In the genomic region with DNA sequence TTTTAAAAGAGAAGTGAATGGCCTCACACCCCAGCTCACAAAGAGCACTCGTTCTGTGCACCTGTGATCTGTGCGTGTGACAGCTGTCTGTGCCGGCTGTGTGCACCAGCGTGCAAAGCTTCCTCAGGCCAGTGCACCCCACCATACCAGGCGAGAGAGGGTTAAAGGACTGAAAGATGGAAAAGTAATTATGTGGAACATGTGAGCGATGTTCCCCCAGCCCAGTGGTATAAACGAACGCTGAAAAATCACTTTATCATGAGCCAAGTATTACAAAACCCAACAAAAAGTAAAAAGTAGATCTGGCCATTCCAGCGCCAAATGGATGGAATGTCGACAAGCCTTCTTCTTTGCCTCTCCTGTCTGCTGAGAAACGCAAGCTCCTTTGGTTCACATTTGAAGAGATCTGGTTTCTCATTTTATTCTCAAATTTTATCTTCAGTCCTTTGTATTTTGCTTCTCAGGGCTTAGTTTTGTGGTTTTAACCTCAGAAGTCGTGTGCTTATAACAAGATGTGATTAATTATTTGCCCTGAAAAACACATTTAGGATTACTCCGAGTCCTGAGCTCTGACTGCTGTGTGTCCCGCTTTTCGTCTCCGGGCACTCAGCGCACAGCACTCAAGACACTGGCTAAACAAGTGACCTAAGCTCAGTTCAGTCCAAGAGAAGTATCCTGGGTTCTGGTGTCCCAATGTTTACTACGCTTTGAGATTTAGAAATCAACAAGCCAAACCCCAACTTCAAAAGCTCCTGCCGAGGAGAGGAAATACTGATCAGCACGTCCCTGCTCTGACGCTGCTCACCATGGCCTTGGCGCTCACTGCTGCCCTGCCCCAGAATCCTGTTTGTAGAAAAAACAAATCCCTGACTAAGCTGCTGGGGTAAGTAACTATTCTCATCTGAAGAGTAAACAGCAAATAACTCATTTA, we compare ENCODE assay signal across 1 cellular context.
A peak's percentile ranks its signal among the peaks of the same experiment; 100 is the strongest.
TF ChIP-seq lines count a peak whose summit lies in the region.

No MANE protein-coding gene starts in this region.

TF ChIP-seq in HepG2, 621 proteins besides CTCF, POLR2A, EP300 and RAD21 (continued from another document and continues in another):
- TF ChIP-seq CEBPG (CRISPR knock-in tag; IDR thresholded peaks at IDR 0.05) (peak; percentile 50), ZBTB21 (CRISPR knock-in tag; IDR thresholded peaks at IDR 0.05) (no peak), KAT8 (CRISPR knock-in tag; IDR thresholded peaks at IDR 0.05) (no peak), PAX8 (CRISPR knock-in tag; IDR thresholded peaks at IDR 0.05; ENCODE audit: borderline replicate concordance) (no peak), GATAD2A (CRISPR knock-in tag; IDR thresholded peaks at IDR 0.05) (peak; percentile 75), PRPF4 (IDR thresholded peaks at IDR 0.05; ENCODE audit: low read depth, low read length, poor library complexity, severe bottlenecking) (no peak), MTF1 (CRISPR knock-in tag; IDR thresholded peaks at IDR 0.05) (no peak), CBX1 (IDR thresholded peaks at IDR 0.05; ENCODE audit: low read depth) (no peak), ZNF264 (CRISPR knock-in tag; IDR thresholded peaks at IDR 0.05) (no peak), ZNF3 (CRISPR knock-in tag; IDR thresholded peaks at IDR 0.05) (no peak), ZNF343 (CRISPR knock-in tag; IDR thresholded peaks at IDR 0.05) (0 out of 2 replicates have a peak, but pooled peaks have one; percentile 17), CBX5 (CRISPR knock-in tag; IDR thresholded peaks at IDR 0.05; ENCODE audit: borderline replicate concordance) (no peak), ZNF570 (CRISPR knock-in tag; IDR thresholded peaks at IDR 0.05; ENCODE audit: borderline replicate concordance) (no peak), ZNF790 (CRISPR knock-in tag; IDR thresholded peaks at IDR 0.05; ENCODE audit: borderline replicate concordance) (no peak), ZNF768 (CRISPR knock-in tag; IDR thresholded peaks at IDR 0.05) (no peak), HNRNPLL (IDR thresholded peaks at IDR 0.05; ENCODE audit: low read depth, low read length, poor library complexity, severe bottlenecking) (no peak), ZNF724P (CRISPR knock-in tag; IDR thresholded peaks at IDR 0.05; ENCODE audit: borderline replicate concordance) (no peak; the same call in 1 of the 2 replicates), RELA (CRISPR knock-in tag; IDR thresholded peaks at IDR 0.05) (no peak), IKZF1 (IDR thresholded peaks at IDR 0.05) (no peak), NAIF1 (CRISPR knock-in tag; IDR thresholded peaks at IDR 0.05; ENCODE audit: borderline replicate concordance) (no peak), XBP1 (CRISPR knock-in tag; IDR thresholded peaks at IDR 0.05) (no peak), FOXM1 (CRISPR knock-in tag; IDR thresholded peaks at IDR 0.05) (no peak), ZNF382 (CRISPR knock-in tag; IDR thresholded peaks at IDR 0.05; ENCODE audit: borderline replicate concordance) (no peak), TOE1 (CRISPR knock-in tag; IDR thresholded peaks at IDR 0.05) (no peak), TSC22D2 (CRISPR knock-in tag; IDR thresholded peaks at IDR 0.05; ENCODE audit: borderline replicate concordance) (no peak), ARID2 (CRISPR knock-in tag; IDR thresholded peaks at IDR 0.05; ENCODE audit: borderline replicate concordance) (no peak), CREB1 (IDR thresholded peaks at IDR 0.05) (no peak), CREB1 (CRISPR knock-in tag; IDR thresholded peaks at IDR 0.05) (no peak), ZNF747 (CRISPR knock-in tag; IDR thresholded peaks at IDR 0.05; ENCODE audit: borderline replicate concordance) (no peak; the same call in 1 of the 2 replicates), MTA1 (CRISPR knock-in tag; IDR thresholded peaks at IDR 0.05; ENCODE audit: borderline replicate concordance) (no peak), SOX6 (IDR thresholded peaks at IDR 0.05) (no peak), SOX6 (CRISPR knock-in tag; IDR thresholded peaks at IDR 0.05) (peak; percentile 75; the same call in 1 of the 2 replicates), SOX13 (IDR thresholded peaks at IDR 0.05) (no peak), SOX13 (CRISPR knock-in tag; conservative IDR thresholded peaks at IDR 0.05 in 1 of 2, IDR thresholded peaks at IDR 0.05 in 1 of 2) (peak in 1 of 2 experiments; percentile 50; a peak in 1 of 4 replicates), MLLT10 (CRISPR knock-in tag; IDR thresholded peaks at IDR 0.05) (no peak), ZNF256 (CRISPR knock-in tag; conservative IDR thresholded peaks at IDR 0.05) (no peak), MYNN (CRISPR knock-in tag; IDR thresholded peaks at IDR 0.05; ENCODE audit: low read depth) (no peak), ZNF451 (CRISPR knock-in tag; IDR thresholded peaks at IDR 0.05) (no peak), ZNF160 (CRISPR knock-in tag; IDR thresholded peaks at IDR 0.05) (no peak), RFXAP (CRISPR knock-in tag; IDR thresholded peaks at IDR 0.05; ENCODE audit: borderline replicate concordance) (0 out of 2 replicates have a peak, but pooled peaks have one; percentile 20), POLR2AphosphoS2 (IDR thresholded peaks at IDR 0.05; ENCODE audit: low read depth, low read length) (no peak), ARNT2 (CRISPR knock-in tag; IDR thresholded peaks at IDR 0.05; ENCODE audit: low read depth) (peak; percentile 41; the same call in 1 of the 2 replicates), ONECUT2 (CRISPR knock-in tag; IDR thresholded peaks at IDR 0.05) (no peak), SIX1 (CRISPR knock-in tag; IDR thresholded peaks at IDR 0.05; ENCODE audit: borderline replicate concordance) (no peak), BHLHE40 (IDR thresholded peaks at IDR 0.05; ENCODE audit: low read length) (no peak), ZNF773 (CRISPR knock-in tag; IDR thresholded peaks at IDR 0.05; ENCODE audit: borderline replicate concordance) (no peak), EZH2 (conservative IDR thresholded peaks at IDR 0.05; ENCODE audit: low read depth, low read length) (no peak)
- TF ChIP-seq, protein P1, sequence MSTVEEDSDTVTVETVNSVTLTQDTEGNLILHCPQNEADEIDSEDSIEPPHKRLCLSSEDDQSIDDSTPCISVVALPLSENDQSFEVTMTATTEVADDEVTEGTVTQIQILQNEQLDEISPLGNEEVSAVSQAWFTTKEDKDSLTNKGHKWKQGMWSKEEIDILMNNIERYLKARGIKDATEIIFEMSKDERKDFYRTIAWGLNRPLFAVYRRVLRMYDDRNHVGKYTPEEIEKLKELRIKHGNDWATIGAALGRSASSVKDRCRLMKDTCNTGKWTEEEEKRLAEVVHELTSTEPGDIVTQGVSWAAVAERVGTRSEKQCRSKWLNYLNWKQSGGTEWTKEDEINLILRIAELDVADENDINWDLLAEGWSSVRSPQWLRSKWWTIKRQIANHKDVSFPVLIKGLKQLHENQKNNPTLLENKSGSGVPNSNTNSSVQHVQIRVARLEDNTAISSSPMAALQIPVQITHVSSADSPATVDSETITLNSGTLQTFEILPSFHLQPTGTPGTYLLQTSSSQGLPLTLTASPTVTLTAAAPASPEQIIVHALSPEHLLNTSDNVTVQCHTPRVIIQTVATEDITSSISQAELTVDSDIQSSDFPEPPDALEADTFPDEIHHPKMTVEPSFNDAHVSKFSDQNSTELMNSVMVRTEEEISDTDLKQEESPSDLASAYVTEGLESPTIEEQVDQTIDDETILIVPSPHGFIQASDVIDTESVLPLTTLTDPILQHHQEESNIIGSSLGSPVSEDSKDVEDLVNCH (CRISPR knock-in tag; IDR thresholded peaks at IDR 0.05) = no peak
- TF ChIP-seq, protein P2, sequence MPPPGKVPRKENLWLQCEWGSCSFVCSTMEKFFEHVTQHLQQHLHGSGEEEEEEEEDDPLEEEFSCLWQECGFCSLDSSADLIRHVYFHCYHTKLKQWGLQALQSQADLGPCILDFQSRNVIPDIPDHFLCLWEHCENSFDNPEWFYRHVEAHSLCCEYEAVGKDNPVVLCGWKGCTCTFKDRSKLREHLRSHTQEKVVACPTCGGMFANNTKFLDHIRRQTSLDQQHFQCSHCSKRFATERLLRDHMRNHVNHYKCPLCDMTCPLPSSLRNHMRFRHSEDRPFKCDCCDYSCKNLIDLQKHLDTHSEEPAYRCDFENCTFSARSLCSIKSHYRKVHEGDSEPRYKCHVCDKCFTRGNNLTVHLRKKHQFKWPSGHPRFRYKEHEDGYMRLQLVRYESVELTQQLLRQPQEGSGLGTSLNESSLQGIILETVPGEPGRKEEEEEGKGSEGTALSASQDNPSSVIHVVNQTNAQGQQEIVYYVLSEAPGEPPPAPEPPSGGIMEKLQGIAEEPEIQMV (CRISPR knock-in tag; IDR thresholded peaks at IDR 0.05; ENCODE audit: low read depth) = 0 out of 2 replicates have a peak, but pooled peaks have one; percentile 35
- TF ChIP-seq, protein P3, sequence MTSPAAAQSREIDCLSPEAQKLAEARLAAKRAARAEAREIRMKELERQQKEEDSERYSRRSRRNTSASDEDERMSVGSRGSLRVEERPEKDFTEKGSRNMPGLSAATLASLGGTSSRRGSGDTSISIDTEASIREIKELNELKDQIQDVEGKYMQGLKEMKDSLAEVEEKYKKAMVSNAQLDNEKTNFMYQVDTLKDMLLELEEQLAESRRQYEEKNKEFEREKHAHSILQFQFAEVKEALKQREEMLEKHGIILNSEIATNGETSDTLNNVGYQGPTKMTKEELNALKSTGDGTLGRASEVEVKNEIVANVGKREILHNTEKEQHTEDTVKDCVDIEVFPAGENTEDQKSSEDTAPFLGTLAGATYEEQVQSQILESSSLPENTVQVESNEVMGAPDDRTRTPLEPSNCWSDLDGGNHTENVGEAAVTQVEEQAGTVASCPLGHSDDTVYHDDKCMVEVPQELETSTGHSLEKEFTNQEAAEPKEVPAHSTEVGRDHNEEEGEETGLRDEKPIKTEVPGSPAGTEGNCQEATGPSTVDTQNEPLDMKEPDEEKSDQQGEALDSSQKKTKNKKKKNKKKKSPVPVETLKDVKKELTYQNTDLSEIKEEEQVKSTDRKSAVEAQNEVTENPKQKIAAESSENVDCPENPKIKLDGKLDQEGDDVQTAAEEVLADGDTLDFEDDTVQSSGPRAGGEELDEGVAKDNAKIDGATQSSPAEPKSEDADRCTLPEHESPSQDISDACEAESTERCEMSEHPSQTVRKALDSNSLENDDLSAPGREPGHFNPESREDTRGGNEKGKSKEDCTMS (CRISPR knock-in tag; conservative IDR thresholded peaks at IDR 0.05) = no peak
- TF ChIP-seq, protein P4, sequence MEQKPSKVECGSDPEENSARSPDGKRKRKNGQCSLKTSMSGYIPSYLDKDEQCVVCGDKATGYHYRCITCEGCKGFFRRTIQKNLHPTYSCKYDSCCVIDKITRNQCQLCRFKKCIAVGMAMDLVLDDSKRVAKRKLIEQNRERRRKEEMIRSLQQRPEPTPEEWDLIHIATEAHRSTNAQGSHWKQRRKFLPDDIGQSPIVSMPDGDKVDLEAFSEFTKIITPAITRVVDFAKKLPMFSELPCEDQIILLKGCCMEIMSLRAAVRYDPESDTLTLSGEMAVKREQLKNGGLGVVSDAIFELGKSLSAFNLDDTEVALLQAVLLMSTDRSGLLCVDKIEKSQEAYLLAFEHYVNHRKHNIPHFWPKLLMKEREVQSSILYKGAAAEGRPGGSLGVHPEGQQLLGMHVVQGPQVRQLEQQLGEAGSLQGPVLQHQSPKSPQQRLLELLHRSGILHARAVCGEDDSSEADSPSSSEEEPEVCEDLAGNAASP (CRISPR knock-in tag; IDR thresholded peaks at IDR 0.05; ENCODE audit: borderline replicate concordance) = no peak
- TF ChIP-seq, protein P5, sequence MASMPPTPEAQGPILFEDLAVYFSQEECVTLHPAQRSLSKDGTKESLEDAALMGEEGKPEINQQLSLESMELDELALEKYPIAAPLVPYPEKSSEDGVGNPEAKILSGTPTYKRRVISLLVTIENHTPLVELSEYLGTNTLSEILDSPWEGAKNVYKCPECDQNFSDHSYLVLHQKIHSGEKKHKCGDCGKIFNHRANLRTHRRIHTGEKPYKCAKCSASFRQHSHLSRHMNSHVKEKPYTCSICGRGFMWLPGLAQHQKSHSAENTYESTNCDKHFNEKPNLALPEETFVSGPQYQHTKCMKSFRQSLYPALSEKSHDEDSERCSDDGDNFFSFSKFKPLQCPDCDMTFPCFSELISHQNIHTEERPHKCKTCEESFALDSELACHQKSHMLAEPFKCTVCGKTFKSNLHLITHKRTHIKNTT (CRISPR knock-in tag; IDR thresholded peaks at IDR 0.05) = no peak
- TF ChIP-seq, protein P6, sequence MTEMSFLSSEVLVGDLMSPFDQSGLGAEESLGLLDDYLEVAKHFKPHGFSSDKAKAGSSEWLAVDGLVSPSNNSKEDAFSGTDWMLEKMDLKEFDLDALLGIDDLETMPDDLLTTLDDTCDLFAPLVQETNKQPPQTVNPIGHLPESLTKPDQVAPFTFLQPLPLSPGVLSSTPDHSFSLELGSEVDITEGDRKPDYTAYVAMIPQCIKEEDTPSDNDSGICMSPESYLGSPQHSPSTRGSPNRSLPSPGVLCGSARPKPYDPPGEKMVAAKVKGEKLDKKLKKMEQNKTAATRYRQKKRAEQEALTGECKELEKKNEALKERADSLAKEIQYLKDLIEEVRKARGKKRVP (CRISPR knock-in tag; IDR thresholded peaks at IDR 0.05) = no peak
- TF ChIP-seq, protein P7, sequence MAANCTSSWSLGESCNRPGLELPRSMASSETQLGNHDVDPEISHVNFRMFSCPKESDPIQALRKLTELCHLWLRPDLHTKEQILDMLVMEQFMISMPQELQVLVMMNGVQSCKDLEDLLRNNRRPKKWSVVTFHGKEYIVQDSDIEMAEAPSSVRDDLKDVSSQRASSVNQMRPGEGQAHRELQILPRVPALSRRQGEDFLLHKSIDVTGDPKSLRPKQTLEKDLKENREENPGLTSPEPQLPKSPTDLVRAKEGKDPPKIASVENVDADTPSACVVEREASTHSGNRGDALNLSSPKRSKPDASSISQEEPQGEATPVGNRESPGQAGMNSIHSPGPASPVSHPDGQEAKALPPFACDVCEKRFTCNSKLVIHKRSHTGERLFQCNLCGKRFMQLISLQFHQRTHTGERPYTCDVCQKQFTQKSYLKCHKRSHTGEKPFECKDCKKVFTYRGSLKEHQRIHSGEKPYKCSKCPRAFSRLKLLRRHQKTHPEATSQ (CRISPR knock-in tag; IDR thresholded peaks at IDR 0.05; ENCODE audit: borderline replicate concordance) = no peak
- TF ChIP-seq, protein P8, sequence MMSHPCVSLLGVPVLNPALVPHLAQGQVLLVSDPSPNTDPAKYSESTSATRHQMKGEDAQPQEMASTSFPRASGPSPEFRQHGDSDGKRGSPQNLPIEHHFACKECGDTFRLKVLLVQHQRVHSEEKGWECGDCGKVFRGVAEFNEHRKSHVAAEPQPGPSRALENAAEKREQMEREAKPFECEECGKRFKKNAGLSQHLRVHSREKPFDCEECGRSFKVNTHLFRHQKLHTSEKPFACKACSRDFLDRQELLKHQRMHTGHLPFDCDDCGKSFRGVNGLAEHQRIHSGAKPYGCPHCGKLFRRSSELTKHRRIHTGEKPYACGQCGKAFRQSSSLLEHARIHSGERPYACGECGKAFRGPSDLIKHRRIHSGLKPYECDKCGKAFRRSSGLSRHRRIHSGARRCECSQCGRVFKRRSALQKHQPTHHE (CRISPR knock-in tag; IDR thresholded peaks at IDR 0.05; ENCODE audit: borderline replicate concordance) = no peak
- TF ChIP-seq, protein P9, sequence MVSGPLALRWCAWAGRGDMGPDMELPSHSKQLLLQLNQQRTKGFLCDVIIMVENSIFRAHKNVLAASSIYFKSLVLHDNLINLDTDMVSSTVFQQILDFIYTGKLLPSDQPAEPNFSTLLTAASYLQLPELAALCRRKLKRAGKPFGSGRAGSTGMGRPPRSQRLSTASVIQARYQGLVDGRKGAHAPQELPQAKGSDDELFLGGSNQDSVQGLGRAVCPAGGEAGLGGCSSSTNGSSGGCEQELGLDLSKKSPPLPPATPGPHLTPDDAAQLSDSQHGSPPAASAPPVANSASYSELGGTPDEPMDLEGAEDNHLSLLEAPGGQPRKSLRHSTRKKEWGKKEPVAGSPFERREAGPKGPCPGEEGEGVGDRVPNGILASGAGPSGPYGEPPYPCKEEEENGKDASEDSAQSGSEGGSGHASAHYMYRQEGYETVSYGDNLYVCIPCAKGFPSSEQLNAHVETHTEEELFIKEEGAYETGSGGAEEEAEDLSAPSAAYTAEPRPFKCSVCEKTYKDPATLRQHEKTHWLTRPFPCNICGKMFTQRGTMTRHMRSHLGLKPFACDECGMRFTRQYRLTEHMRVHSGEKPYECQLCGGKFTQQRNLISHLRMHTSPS (CRISPR knock-in tag; IDR thresholded peaks at IDR 0.05; ENCODE audit: low read depth) = no peak
